ENCODE assay signal across 1 cellular context in the genomic region with DNA sequence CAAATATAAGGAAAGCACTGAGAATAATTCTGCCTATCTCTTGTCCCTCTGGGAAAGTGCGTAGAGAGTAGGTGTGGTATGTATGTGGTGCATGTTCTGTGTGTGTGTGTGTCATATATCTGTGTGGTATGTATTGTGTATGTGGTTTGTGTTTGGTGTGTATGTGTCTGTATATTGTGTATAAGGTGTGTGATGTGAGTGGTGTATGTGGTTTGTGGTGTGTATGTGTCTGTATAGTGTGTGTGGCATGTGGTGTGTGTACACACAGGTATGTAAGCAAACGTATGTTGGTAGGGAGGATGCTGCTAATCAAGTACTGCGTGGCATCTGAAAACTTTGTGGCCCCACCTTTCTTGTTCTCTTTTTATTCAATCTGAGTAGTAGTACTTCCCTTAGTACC.
TF ChIP-seq lines count a peak whose summit lies in the region.

No MANE protein-coding gene starts in this region.

TF ChIP-seq in IMR-90, 13 proteins besides CTCF, POLR2A, EP300 and RAD21 (continued from another document):
- TF ChIP-seq, protein P1, sequence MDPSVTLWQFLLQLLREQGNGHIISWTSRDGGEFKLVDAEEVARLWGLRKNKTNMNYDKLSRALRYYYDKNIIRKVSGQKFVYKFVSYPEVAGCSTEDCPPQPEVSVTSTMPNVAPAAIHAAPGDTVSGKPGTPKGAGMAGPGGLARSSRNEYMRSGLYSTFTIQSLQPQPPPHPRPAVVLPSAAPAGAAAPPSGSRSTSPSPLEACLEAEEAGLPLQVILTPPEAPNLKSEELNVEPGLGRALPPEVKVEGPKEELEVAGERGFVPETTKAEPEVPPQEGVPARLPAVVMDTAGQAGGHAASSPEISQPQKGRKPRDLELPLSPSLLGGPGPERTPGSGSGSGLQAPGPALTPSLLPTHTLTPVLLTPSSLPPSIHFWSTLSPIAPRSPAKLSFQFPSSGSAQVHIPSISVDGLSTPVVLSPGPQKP (IDR thresholded peaks at IDR 0.05; ENCODE audit: borderline replicate concordance, low read depth, low read length) = no peak
